19 cellular contexts compared by ENCODE assay signal in genomic region chr20:33065785-33066184, GRCh38. TPM values are rescaled to one million over a fixed set of nuclear protein-coding genes. Genes with fewer than 3 reads are reported as not detected.
DNase-seq lines count a peak whose midpoint lies in the region; ATAC-seq and TF ChIP-seq lines count a peak whose summit lies in the region.
"Had no signal": no experiment of that assay in that cellular context is flagged by ENCODE, and none has a peak within 500 bp of the region (broad histone marks: within the 10 kb centered on the region; RNA-seq: fewer than 3 reads in every experiment).

No MANE protein-coding gene starts in this region.

- dilution Hi-C loops in IMR-90 (cut with HindIII; ENCODE audit: low sequenced_read_pairs, unreplicated experiment): no loop called here

- H2BK20ac ChIP-seq in IMR-90 (ENCODE audit: low read depth, low read length): no peak overlapping the region

- no peak overlapping the region for H3K18ac ChIP-seq in IMR-90 (ENCODE audit: low read depth, low read length)

- no peak overlapping the region for H2AFZ ChIP-seq in IMR-90 (replicated peaks; ENCODE audit: low read length, poor library complexity)

- POLR2A ChIA-PET in IMR-90 (lab: Charles Lee; ENCODE audit: unreplicated experiment): no interaction called here

- no peak overlapping the region for H3K27ac ChIP-seq in CD4-positive, CD25-positive, alpha-beta regulatory T cell (ENCODE audit: insufficient read depth, low read length, poor library complexity, severe bottlenecking)
- H3K27ac ChIP-seq in IMR-90 (ENCODE audit: insufficient read depth, low read length): no peak overlapping the region
- H3K27ac ChIP-seq: A549 had no signal

- H3K36me3 Mint-ChIP-seq in CD4-positive, CD25-positive, alpha-beta regulatory T cell: no peaks in the 10 kb centered on the region
- H3K36me3 Mint-ChIP-seq in progenitor cell of endocrine pancreas (ENCODE audit: insufficient read depth): no peaks in the 10 kb centered on the region

- no peaks in the 10 kb centered on the region for H3K9me3 ChIP-seq in CD4-positive, CD25-positive, alpha-beta regulatory T cell (ENCODE audit: control insufficient read depth in 2 of 2, low read length in 2 of 2)
- H3K9me3 ChIP-seq in IMR-90 (ENCODE audit: control insufficient read depth, insufficient read depth, low read length): no peaks in the 10 kb centered on the region
- H3K9me3 ChIP-seq: A549, HAP-1 had no signal

- no peaks in the 10 kb centered on the region for H3K79me1 ChIP-seq in IMR-90 (ENCODE audit: low read depth in 1 of 2, low read length in 2 of 2)

- no peaks in the 10 kb centered on the region for H3K9me3 Mint-ChIP-seq in CD4-positive, CD25-positive, alpha-beta regulatory T cell
- no peaks in the 10 kb centered on the region for H3K9me3 Mint-ChIP-seq in progenitor cell of endocrine pancreas (ENCODE audit: low read depth)
- H3K9me3 Mint-ChIP-seq: CD4-positive, alpha-beta T cell; HFFc6 had no signal

- no peak overlapping the region for H4K91ac ChIP-seq in IMR-90 (ENCODE audit: insufficient read depth, low read depth, low read length)

- H3K4me3 Mint-ChIP-seq in CD4-positive, CD25-positive, alpha-beta regulatory T cell: no peak overlapping the region
- no peak overlapping the region for H3K4me3 Mint-ChIP-seq in progenitor cell of endocrine pancreas (ENCODE audit: low read depth)
- H3K4me3 Mint-ChIP-seq: CD4-positive, alpha-beta T cell; HFFc6 had no signal

- H3K4me3 ChIP-seq in CD4-positive, CD25-positive, alpha-beta regulatory T cell (ENCODE audit: low read depth, low read length): no peak overlapping the region
- H3K4me3 ChIP-seq in IMR-90 (ENCODE audit: insufficient read depth, low read depth, low read length) (no peak overlapping the region), epithelial cell of esophagus (ENCODE audit: low read length) (no peak overlapping the region)
- H3K4me3 ChIP-seq: A549, GM12878, HAP-1, K562 had no signal

- H3K4me2 ChIP-seq in IMR-90 (ENCODE audit: low read depth, low read length): no peak overlapping the region
- H3K4me2 ChIP-seq: A549 had no signal

- H3K4ac ChIP-seq in IMR-90 (ENCODE audit: low read depth, low read length): no peak overlapping the region

- no peak overlapping the region for H3K56ac ChIP-seq in IMR-90 (ENCODE audit: extremely low read depth, insufficient read depth, low read length)

- in situ Hi-C loops in IMR-90 (cut with MboI; ENCODE audit: low sequenced_read_pairs): no loop called here
- in situ Hi-C loops in G401 (cut with HindIII; ENCODE audit: low sequenced_read_pairs): no loop called here

- no peak overlapping the region for H4K8ac ChIP-seq in IMR-90 (ENCODE audit: low read depth in 2 of 2, low read length in 2 of 2)

- BruUV-seq in IMR-90 (replicated peaks; lab: Mats Ljungman, UMichigan): no TSS peak

- no peak for TF ChIP-seq RAD21 in IMR-90 (IDR thresholded peaks at IDR 0.05; ENCODE audit: low read length)

- no peak for ATAC-seq in CD4-positive, CD25-positive, alpha-beta regulatory T cell (ENCODE audit: low read depth in 2 of 2)
- ATAC-seq in IMR-90 (ENCODE audit: low read depth) (no peak), GM19324 (IDR thresholded peaks at IDR 0.05; ENCODE audit: low FRiP score, unreplicated experiment) (no peak), GM18858 (IDR thresholded peaks at IDR 0.05; ENCODE audit: unreplicated experiment) (no peak)
- ATAC-seq: A549, GM12878, K562 had no signal

- H3K36me3 ChIP-seq in CD4-positive, CD25-positive, alpha-beta regulatory T cell (ENCODE audit: control insufficient read depth, insufficient read depth, low read length): no peaks in the 10 kb centered on the region
- H3K36me3 ChIP-seq in IMR-90 (ENCODE audit: control insufficient read depth, insufficient read depth, low read length): no peaks in the 10 kb centered on the region
- H3K36me3 ChIP-seq: HAP-1 had no signal

- no peak overlapping the region for H2BK5ac ChIP-seq in IMR-90 (ENCODE audit: low read depth, low read length, poor library complexity, severe bottlenecking)

- H3K4me1 ChIP-seq in CD4-positive, CD25-positive, alpha-beta regulatory T cell (ENCODE audit: control insufficient read depth, insufficient read depth, low read length, poor library complexity, severe bottlenecking): no peaks in the 10 kb centered on the region
- H3K4me1 ChIP-seq in IMR-90 (ENCODE audit: control insufficient read depth, insufficient read depth, low read length): no peaks in the 10 kb centered on the region
- H3K4me1 ChIP-seq: A549, HAP-1 had no signal

- CTCF ChIA-PET in IMR-90 (lab: Yijun Ruan, JAX): no interaction called here

- H3K14ac ChIP-seq in IMR-90 (replicated peaks; ENCODE audit: low read depth, low read length): no peak overlapping the region

- no peak for TF ChIP-seq POLR2A in IMR-90 (IDR thresholded peaks at IDR 0.05; ENCODE audit: low read depth, low read length)

- peak overlapping the region; percentile 26 for H2AK9ac ChIP-seq in IMR-90 (replicated peaks; ENCODE audit: low read depth, low read length, poor library complexity)

- no peak overlapping the region for H2AK5ac ChIP-seq in IMR-90 (ENCODE audit: low read depth, low read length)

- H3K27me3 ChIP-seq in CD4-positive, CD25-positive, alpha-beta regulatory T cell (ENCODE audit: control insufficient read depth, insufficient read depth, low read length): no peaks in the 10 kb centered on the region
- H3K27me3 ChIP-seq in IMR-90 (ENCODE audit: control insufficient read depth, insufficient read depth, low read length): peaks cover 12% of the 10 kb centered on the region

- peaks cover 0 to 25% (median 8%) of the 10 kb centered on the region in 4 donors for H3K4me1 Mint-ChIP-seq in CD4-positive, CD25-positive, alpha-beta regulatory T cell
- H3K4me1 Mint-ChIP-seq in progenitor cell of endocrine pancreas (ENCODE audit: low read depth): no peaks in the 10 kb centered on the region

- no peak for DNase-seq in CD4-positive, CD25-positive, alpha-beta regulatory T cell
- DNase-seq in IMR-90 (no peak), epithelial cell of esophagus (ENCODE audit: low read depth) (peak; percentile 42), progenitor cell of endocrine pancreas (ENCODE audit: low spot score, unreplicated experiment) (no peak), G401 (ENCODE audit: low spot score) (no peak)
- DNase-seq: Calu3; CD4-positive, alpha-beta T cell; DMS 273 treated with DMSO at 0.1 percent for 48 hours; HFFc6 had no signal

- no peaks in the 10 kb centered on the region for H4K20me1 ChIP-seq in IMR-90 (ENCODE audit: insufficient read depth, low read length)

- 18% methylated on average over 3 of the region's 9 CpGs; no CpG with 5 or more reads in 1 of the 2 experiments for WGBS in IMR-90 (ENCODE audit: extremely low coverage in 2 of 2, insufficient read length in 1 of 2), 2 experiments

- no peaks in the 10 kb centered on the region for H3K9me1 ChIP-seq in IMR-90 (ENCODE audit: insufficient read depth, low read length)

- intact Hi-C loops in IMR-90 (cut with micrococcal nuclease): no loop called here

- H2BK120ac ChIP-seq in IMR-90 (ENCODE audit: low read depth, low read length): no peak overlapping the region

- H3K27ac Mint-ChIP-seq in CD4-positive, CD25-positive, alpha-beta regulatory T cell: peak overlapping the region in 2 of 3 donors; percentile 36 to 68
- peak overlapping the region; percentile 56 for H3K27ac Mint-ChIP-seq in progenitor cell of endocrine pancreas
- H3K27ac Mint-ChIP-seq: CD4-positive, alpha-beta T cell; HFFc6 had no signal

- no peaks in the 10 kb centered on the region for H3K27me3 Mint-ChIP-seq in CD4-positive, CD25-positive, alpha-beta regulatory T cell
- H3K27me3 Mint-ChIP-seq in progenitor cell of endocrine pancreas: peaks cover 12% of the 10 kb centered on the region
- H3K27me3 Mint-ChIP-seq: CD4-positive, alpha-beta T cell had no signal

- no peak overlapping the region for H4K5ac ChIP-seq in IMR-90 (ENCODE audit: low read depth, low read length)

- H3K9ac ChIP-seq in IMR-90 (ENCODE audit: low read depth, low read length): no peak overlapping the region

- TF ChIP-seq CTCF in IMR-90 (conservative IDR thresholded peaks at IDR 0.05; ENCODE audit: low read depth, low read length) (no peak), epithelial cell of esophagus (IDR thresholded peaks at IDR 0.05; ENCODE audit: insufficient read depth, low read depth, low read length, missing control alignments) (no peak), progenitor cell of endocrine pancreas (IDR thresholded peaks at IDR 0.05; ENCODE audit: unreplicated experiment) (no peak)

- no peak overlapping the region for H2BK15ac ChIP-seq in IMR-90 (ENCODE audit: low read depth, low read length)

- H3K23ac ChIP-seq in IMR-90 (ENCODE audit: low read depth, low read length): no peak overlapping the region

RNA-seq across cellular contexts. Expression of gene BPIFB3, which starts 12.1 kb away (rescaled TPM):
- total RNA-seq in CD4-positive, CD25-positive, alpha-beta regulatory T cell: not detected
- polyA plus RNA-seq in CD4-positive, CD25-positive, alpha-beta regulatory T cell: not detected
- total RNA-seq in IMR-90 (2012; rRNA removed) (not detected in 2 replicates), progenitor cell of endocrine pancreas (not detected in 2 replicates)
- not detected in 2 replicates for polyA plus RNA-seq in IMR-90 (2012; rRNA removed)
- not detected in 2 replicates for polyA plus RNA-seq in IMR-90 (2012; cell fraction: cytosol; rRNA removed)
- not detected in 2 replicates for polyA plus RNA-seq in IMR-90 (2012; cell fraction: nucleus; rRNA removed; ENCODE audit: low replicate concordance)
- not detected in 2 replicates for total RNA-seq in G401 (2014; rRNA removed; shearing (Covaris generic))
- total RNA-seq: Calu3; CD4-positive, alpha-beta T cell; Daoy; GM12878; H1; HFFc6; K562 had no signal
- polyA plus RNA-seq: A549, AG04450, BJ, GM12878, H1, K562 had no signal

RNA-seq across cellular contexts. Expression of gene BPIFB4, which starts 13.7 kb away (rescaled TPM):
- not detected for total RNA-seq in CD4-positive, CD25-positive, alpha-beta regulatory T cell
- polyA plus RNA-seq in CD4-positive, CD25-positive, alpha-beta regulatory T cell: not detected
- total RNA-seq in IMR-90 (2012; rRNA removed) (not detected in 2 replicates), progenitor cell of endocrine pancreas (not detected in 2 replicates)
- polyA plus RNA-seq in IMR-90 (2012; rRNA removed): not detected in 2 replicates
- polyA plus RNA-seq in IMR-90 (2012; cell fraction: cytosol; rRNA removed): not detected in 2 replicates
- polyA plus RNA-seq in IMR-90 (2012; cell fraction: nucleus; rRNA removed; ENCODE audit: low replicate concordance): not detected in 2 replicates
- total RNA-seq in G401 (2014; rRNA removed; shearing (Covaris generic)): not detected in 2 replicates
- total RNA-seq: Calu3; CD4-positive, alpha-beta T cell; Daoy; GM12878; H1; HFFc6; K562 had no signal
- polyA plus RNA-seq: A549, AG04450, BJ, H1, K562 had no signal

RNA-seq across cellular contexts. Expression of gene BPIFB6, which starts 34.3 kb away (rescaled TPM):
- not detected for total RNA-seq in CD4-positive, CD25-positive, alpha-beta regulatory T cell
- polyA plus RNA-seq in CD4-positive, CD25-positive, alpha-beta regulatory T cell: not detected
- total RNA-seq in IMR-90 (2012; rRNA removed) (not detected in 2 replicates), progenitor cell of endocrine pancreas (not detected in 2 replicates)
- not detected in 2 replicates for polyA plus RNA-seq in IMR-90 (2012; rRNA removed)
- polyA plus RNA-seq in IMR-90 (2012; cell fraction: cytosol; rRNA removed): not detected in 2 replicates
- not detected in 2 replicates for polyA plus RNA-seq in IMR-90 (2012; cell fraction: nucleus; rRNA removed; ENCODE audit: low replicate concordance)
- not detected in 2 replicates for total RNA-seq in G401 (2014; rRNA removed; shearing (Covaris generic))
- total RNA-seq: Calu3; CD4-positive, alpha-beta T cell; Daoy; GM12878; H1; HFFc6; K562 had no signal
- polyA plus RNA-seq: A549, AG04450, BJ, GM12878, H1, K562 had no signal

RNA-seq across cellular contexts. Expression of gene BPIFB2, which starts 58.3 kb away (rescaled TPM):
- total RNA-seq in CD4-positive, CD25-positive, alpha-beta regulatory T cell: not detected
- polyA plus RNA-seq in CD4-positive, CD25-positive, alpha-beta regulatory T cell: not detected
- total RNA-seq in IMR-90 (2012; rRNA removed) (not detected in 2 replicates), progenitor cell of endocrine pancreas (not detected in 2 replicates)
- not detected in 2 replicates for polyA plus RNA-seq in IMR-90 (2012; rRNA removed)
- not detected in 2 replicates for polyA plus RNA-seq in IMR-90 (2012; cell fraction: cytosol; rRNA removed)
- polyA plus RNA-seq in IMR-90 (2012; cell fraction: nucleus; rRNA removed; ENCODE audit: low replicate concordance): not detected in 2 replicates
- not detected in 2 replicates for total RNA-seq in G401 (2014; rRNA removed; shearing (Covaris generic))
- total RNA-seq: Calu3; CD4-positive, alpha-beta T cell; Daoy; GM12878; H1; HFFc6; K562 had no signal
- polyA plus RNA-seq: A549, AG04450, BJ, GM12878, H1, K562 had no signal
